In the genomic region with DNA sequence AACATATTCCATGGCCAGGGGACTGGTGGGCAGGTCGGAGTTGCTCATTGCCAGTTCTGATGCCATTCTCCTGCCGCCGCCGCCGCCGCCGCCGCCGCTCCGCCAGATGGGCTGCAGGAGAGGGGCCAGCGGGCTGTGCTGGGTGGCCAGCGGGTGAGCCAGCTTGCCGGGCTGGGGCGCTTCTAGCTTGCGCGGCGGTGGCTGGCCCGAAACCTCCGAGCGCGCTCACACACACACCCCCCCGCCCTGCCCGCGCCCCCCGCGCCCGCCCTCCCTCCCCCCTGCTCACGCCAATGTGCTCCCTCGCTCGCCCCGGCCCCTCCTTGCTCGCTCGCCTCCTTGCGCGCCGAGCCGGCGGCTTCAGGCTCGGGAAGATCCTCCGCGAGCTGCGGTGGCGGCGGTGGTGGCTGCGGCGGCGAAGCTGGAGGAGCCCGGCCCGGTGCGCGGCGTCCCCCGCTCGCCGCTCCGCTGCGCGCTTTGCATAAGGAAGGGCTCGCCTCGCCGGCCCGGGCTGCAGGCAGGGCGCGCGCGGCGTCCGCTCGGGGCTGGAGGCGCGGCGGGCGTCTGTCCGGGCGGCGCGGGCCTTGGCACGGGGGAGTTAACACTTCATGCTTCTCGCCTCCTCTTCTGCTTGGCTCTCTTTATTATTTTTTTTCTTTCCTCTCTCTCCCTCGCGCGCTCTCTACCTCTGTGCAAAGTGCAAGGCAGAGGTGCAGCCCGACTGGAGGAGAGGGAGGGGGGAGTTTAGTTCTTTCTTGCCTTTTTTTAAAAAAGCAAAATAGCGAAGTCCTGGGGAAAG, we compare ENCODE assay signal across 8 cellular contexts. TPM values are rescaled to one million over a fixed set of nuclear protein-coding genes. Genes with fewer than 3 reads are reported as not detected.
DNase-seq lines count a peak whose midpoint lies in the region; ATAC-seq, FAIRE-seq and TF ChIP-seq lines count a peak whose summit lies in the region.

No MANE protein-coding gene starts in this region.

- H3K4me2 ChIP-seq in A549 = peak overlapping the region; percentile 95

- TF ChIP-seq CTCF in A549 (IDR thresholded peaks at IDR 0.05) (no peak), fibroblast of villous mesenchyme (IDR thresholded peaks at IDR 0.05; ENCODE audit: insufficient read depth, low read depth, low read length) (no peak), nephron (IDR thresholded peaks at IDR 0.05; ENCODE audit: unreplicated experiment in 3 of 3) (no peak)

- peak overlapping the region; percentile 93 to 98 (median 97) for H3K27ac Mint-ChIP-seq in nephron

- peaks cover 4% of the 10 kb centered on the region for H3K27me3 Mint-ChIP-seq in nephron (ENCODE audit: low read depth)

- no peaks in the 10 kb centered on the region for H3K27me3 ChIP-seq in aorta (ENCODE audit: control insufficient read depth in 1 of 2, insufficient read depth in 2 of 2, low read length in 1 of 2)

- TF ChIP-seq RAD21 in A549 (conservative IDR thresholded peaks at IDR 0.05 in 1 of 2, IDR thresholded peaks at IDR 0.05 in 1 of 2) = no peak

- no peak for TF ChIP-seq EP300 in A549 (IDR thresholded peaks at IDR 0.05)

- peaks cover 38% of the 10 kb centered on the region for H3K4me1 Mint-ChIP-seq in nephron

- no peaks in the 10 kb centered on the region for H3K36me3 ChIP-seq in aorta (ENCODE audit: control insufficient read depth in 1 of 2, insufficient read depth in 2 of 2, low read length in 1 of 2)

- H3K4me1 ChIP-seq in A549 (peaks cover 5% of the 10 kb centered on the region; the same call in 1 of the 3 replicates), aorta (ENCODE audit: control insufficient read depth in 1 of 2, insufficient read depth in 2 of 2, low read length in 2 of 2) (no peaks in the 10 kb centered on the region)

- H3K36me3 Mint-ChIP-seq in nephron (ENCODE audit: low read depth) = peaks cover 27% of the 10 kb centered on the region

- ATAC-seq in A549 = peak; percentile 58 to 60
- peak; percentile 37 for ATAC-seq in GM18873 (IDR thresholded peaks at IDR 0.05; ENCODE audit: low FRiP score, unreplicated experiment)
- peak; percentile 49 for ATAC-seq in aorta (ENCODE audit: low FRiP score)
- no peak for ATAC-seq in GM21367 (IDR thresholded peaks at IDR 0.05; ENCODE audit: unreplicated experiment)

- H3K9me3 Mint-ChIP-seq in nephron = no peaks in the 10 kb centered on the region

- CTCF ChIA-PET in A549 (lab: Yijun Ruan, JAX) = interaction anchor here (0.6 to 2.8 kb wide), 5 partner anchors 10 to 1482 kb away, joined by 3 to 16 read pairs (median 8); no protein-coding TSS in a partner anchor

- peak overlapping the region in 1 of 2 experiments; percentile 60; a peak in 3 of 6 replicates for H3K27ac ChIP-seq in A549
- H3K27ac ChIP-seq in aorta (ENCODE audit: low read depth in 1 of 2, low read length in 2 of 2) = peak overlapping the region; percentile 6 to 50

- H3K4me3 ChIP-seq in A549 (peak overlapping the region; percentile 49), fibroblast of villous mesenchyme (ENCODE audit: low read depth, low read length) (peak overlapping the region; percentile 73), aorta (ENCODE audit: low read length in 2 of 2) (peak overlapping the region; percentile 73 to 89)

- WGBS in A549 (ENCODE audit: missing lambda C conversion rate) = 2% methylated on average over 52 of the region's 84 CpGs
- 1% methylated on average over 49 to 84 of the region's 84 CpGs for WGBS in aorta, 2 donors

- no peak for FAIRE-seq in A549 (lab: Jason Lieb, UNC)

- DNase-seq in A549 (ENCODE audit: low read depth in 1 of 2, low spot score in 1 of 2) = peak; percentile 19 to 49
- DNase-seq in NCI-H345 (lab: John Stamatoyannopoulos, UW) = peak; percentile 67
- DNase-seq in activated gamma-delta T cell treated with Interleukin-2 at 50 U/mL for 16 hours = peak; percentile 26
- peak; percentile 58 for DNase-seq in fibroblast of villous mesenchyme (ENCODE audit: low read depth)
- DNase-seq in aorta = peak; percentile 80 to 85

- intact Hi-C loops in aorta (cut with DNase I) = loop anchor here (2.0 to 10.0 kb wide), 7 partner anchors 115 to 1475 kb away; no protein-coding TSS in a partner anchor

- no peak for TF ChIP-seq POLR2A in A549 (IDR thresholded peaks at IDR 0.05; ENCODE audit: low read length)

- no peaks in the 10 kb centered on the region for H3K9me3 ChIP-seq in A549
- no peaks in the 10 kb centered on the region for H3K9me3 ChIP-seq in aorta (ENCODE audit: control insufficient read depth, low read length)

- H3K4me3 Mint-ChIP-seq in nephron = peak overlapping the region; percentile 91 to 98 (median 97)

- POLR2A ChIA-PET in A549 (lab: Yijun Ruan, JAX) = interaction anchor here (0.7 to 1.5 kb wide), 2 partner anchors 11 to 1407 kb away, joined by 3 to 4 read pairs; partner anchors contain the start of gene CENPN

TF ChIP-seq in A549, 52 proteins besides CTCF, POLR2A, EP300 and RAD21:
- no peak for TF ChIP-seq CBX8 (IDR thresholded peaks at IDR 0.05)
- no peak for TF ChIP-seq JUNB (IDR thresholded peaks at IDR 0.05)
- no peak for TF ChIP-seq CBX2 (IDR thresholded peaks at IDR 0.05; ENCODE audit: borderline replicate concordance, low read depth)
- TF ChIP-seq HOXB5 (CRISPR knock-in tag; IDR thresholded peaks at IDR 0.05) = no peak
- TF ChIP-seq RNF2 (IDR thresholded peaks at IDR 0.05; ENCODE audit: borderline replicate concordance, low read depth) = peak; percentile 31; the same call in 1 of the 2 replicates

RNA-seq across cellular contexts. Expression of gene MAF, which starts 0.5 kb away (rescaled TPM):
- polyA plus RNA-seq in A549 (2011; rRNA removed) (0.37 and 0.41 TPM in 2 replicates), A549 (2017; fragmentation: RNase III; extraction: RNeasy Plus Mini Kit Qiagen cat#74134 plus additional on column Dnase treatment) (0.12 to 0.22 TPM (median 0.14 TPM) in 3 replicates), aorta (10 to 100 TPM; 12.6 to 18.2 TPM)
- polyA plus RNA-seq in A549 (2012; cell fraction: cytosol; rRNA removed) = 0.45 and 0.66 TPM in 2 replicates
- 0.44 and 0.62 TPM in 2 replicates for polyA plus RNA-seq in A549 (2012; cell fraction: nucleus; rRNA removed)
- polyA minus RNA-seq in A549 (2011; rRNA and poly(A)+ RNA removed) = 0.33 and 0.34 TPM in 2 replicates
- total RNA-seq in fibroblast of villous mesenchyme (0.86 and 3.5 TPM in 2 replicates), aorta (100 to 1,000 TPM in 1 of 2 donors, 10 to 100 TPM in 1; 62.8 to 109 TPM)

Comparison
In these comparisons a context has a peak if more than half of its experiments do, and no peak if none do; other contexts are left out.
1. DNase-seq: peak in every context shown above with its lines; median percentile 82 in aorta; 67 in NCI-H345; 58 in fibroblast of villous mesenchyme; 34 in A549; 26 in activated gamma-delta T cell treated with Interleukin-2 at 50 U/mL for 16 hours.
2. RNA of gene MAF, which starts 0.5 kb away (total RNA-seq): 62.8 to 109 TPM in aorta; 0.86 to 3.5 TPM in fibroblast of villous mesenchyme; every median in the first group is over 10 times any median in the second.
3. Peak in every context shown above with its lines, with median percentiles within 50 percentile points of each other: H3K4me3 ChIP-seq.